ENCODE assay signal across 13 cellular contexts in genomic region chr2:203330434-203330833, GRCh38. TPM values are rescaled to one million over a fixed set of nuclear protein-coding genes. Genes with fewer than 3 reads are reported as not detected.
A peak's percentile ranks its signal among the peaks of the same experiment; 100 is the strongest.
DNase-seq lines count a peak whose midpoint lies in the region; ATAC-seq and TF ChIP-seq lines count a peak whose summit lies in the region.
"Had no signal": no experiment of that assay in that cellular context is flagged by ENCODE, and none has a peak within 500 bp of the region (broad histone marks: within the 10 kb centered on the region; RNA-seq: fewer than 3 reads in every experiment).

No MANE protein-coding gene starts in this region.

- DNase-seq in activated CD4-positive, alpha-beta memory T cell treated with anti-CD3 and anti-CD28 coated beads for 36 hours, result no peak
- DNase-seq in activated CD4-positive, alpha-beta memory T cell treated with anti-CD3 and anti-CD28 coated beads, Interleukin-2, amount 10 ng/mL, durations not matched to agents 7 days and 5 days, result no peak
- peak; percentile 12 for DNase-seq in NCI-H226
- DNase-seq in progenitor cell of endocrine pancreas (ENCODE audit: low spot score, unreplicated experiment), result no peak
- DNase-seq in GDM1 (lab: John Stamatoyannopoulos, UW), result no peak
- DNase-seq: COR-L47, hypothalamus, RPMI8226, testis had no signal

- no peak overlapping the region for H3K27ac ChIP-seq in ectodermal cell (ENCODE audit: insufficient read depth, low read depth, low read length, poor library complexity, severe bottlenecking)
- H3K27ac ChIP-seq: testis had no signal

- intact Hi-C loops in activated CD4-positive, alpha-beta memory T cell treated with anti-CD3 and anti-CD28 coated beads for 36 hours (cut with micrococcal nuclease), result no loop called here

- H3K36me3 ChIP-seq in ectodermal cell (ENCODE audit: control insufficient read depth, insufficient read depth, low read length), result no peaks in the 10 kb centered on the region

- H3K4me3 ChIP-seq in ectodermal cell (ENCODE audit: insufficient read depth, low read depth, low read length), result peak overlapping the region; percentile 84

- no peaks in the 10 kb centered on the region for H3K9me3 ChIP-seq in ectodermal cell (ENCODE audit: control insufficient read depth, low read length)
- H3K9me3 ChIP-seq: testis had no signal

- peaks cover 8% of the 10 kb centered on the region for H3K36me3 Mint-ChIP-seq in activated CD4-positive, alpha-beta memory T cell treated with anti-CD3 and anti-CD28 coated beads for 36 hours
- H3K36me3 Mint-ChIP-seq in activated CD4-positive, alpha-beta memory T cell treated with anti-CD3 and anti-CD28 coated beads, Interleukin-2, amount 10 ng/mL, durations not matched to agents 7 days and 5 days (ENCODE audit: low read depth), result peaks cover 7% of the 10 kb centered on the region
- H3K36me3 Mint-ChIP-seq in progenitor cell of endocrine pancreas (ENCODE audit: insufficient read depth), result peaks cover 6% of the 10 kb centered on the region

- ATAC-seq in GM21447 (IDR thresholded peaks at IDR 0.05; ENCODE audit: unreplicated experiment) (no peak), HG03439 (IDR thresholded peaks at IDR 0.05; ENCODE audit: unreplicated experiment) (no peak)
- ATAC-seq: sciatic nerve had no signal

- CTCF ChIA-PET in activated CD4-positive, alpha-beta memory T cell treated with anti-CD3 and anti-CD28 coated beads for 36 hours (lab: Charles Lee), result no interaction called here
- CTCF ChIA-PET in activated CD4-positive, alpha-beta memory T cell treated with anti-CD3 and anti-CD28 coated beads, Interleukin-2, amount 10 ng/mL, durations not matched to agents 7 days and 5 days (lab: Charles Lee), result no interaction called here

- peaks cover 3% of the 10 kb centered on the region for H3K4me1 ChIP-seq in ectodermal cell (ENCODE audit: control insufficient read depth, insufficient read depth, low read length)

- no peak for TF ChIP-seq CTCF in progenitor cell of endocrine pancreas (IDR thresholded peaks at IDR 0.05; ENCODE audit: unreplicated experiment)

- no peaks in the 10 kb centered on the region for H3K27me3 Mint-ChIP-seq in activated CD4-positive, alpha-beta memory T cell treated with anti-CD3 and anti-CD28 coated beads for 36 hours
- no peaks in the 10 kb centered on the region for H3K27me3 Mint-ChIP-seq in activated CD4-positive, alpha-beta memory T cell treated with anti-CD3 and anti-CD28 coated beads, Interleukin-2, amount 10 ng/mL, durations not matched to agents 7 days and 5 days
- no peaks in the 10 kb centered on the region for H3K27me3 Mint-ChIP-seq in progenitor cell of endocrine pancreas

- no peaks in the 10 kb centered on the region for H3K27me3 ChIP-seq in ectodermal cell (ENCODE audit: control insufficient read depth, insufficient read depth, low read length, poor library complexity, severe bottlenecking)
- H3K27me3 ChIP-seq: testis had no signal

- H3K9me3 Mint-ChIP-seq in activated CD4-positive, alpha-beta memory T cell treated with anti-CD3 and anti-CD28 coated beads for 36 hours, result no peaks in the 10 kb centered on the region
- H3K9me3 Mint-ChIP-seq in activated CD4-positive, alpha-beta memory T cell treated with anti-CD3 and anti-CD28 coated beads, Interleukin-2, amount 10 ng/mL, durations not matched to agents 7 days and 5 days, result no peaks in the 10 kb centered on the region
- H3K9me3 Mint-ChIP-seq in progenitor cell of endocrine pancreas (ENCODE audit: low read depth), result no peaks in the 10 kb centered on the region

- POLR2A ChIA-PET in activated CD4-positive, alpha-beta memory T cell treated with anti-CD3 and anti-CD28 coated beads for 36 hours (lab: Charles Lee), result no interaction called here
- POLR2A ChIA-PET in activated CD4-positive, alpha-beta memory T cell treated with anti-CD3 and anti-CD28 coated beads, Interleukin-2, amount 10 ng/mL, durations not matched to agents 7 days and 5 days (lab: Charles Lee), result interaction anchor here (4.6 kb wide), 1 partner anchor 91 kb away, joined by 22 read pairs; the partner anchor contains the start of gene CYP20A1

- peak overlapping the region; percentile 86 for H3K4me3 Mint-ChIP-seq in activated CD4-positive, alpha-beta memory T cell treated with anti-CD3 and anti-CD28 coated beads for 36 hours
- H3K4me3 Mint-ChIP-seq in activated CD4-positive, alpha-beta memory T cell treated with anti-CD3 and anti-CD28 coated beads, Interleukin-2, amount 10 ng/mL, durations not matched to agents 7 days and 5 days, result no peak overlapping the region
- peak overlapping the region; percentile 94 for H3K4me3 Mint-ChIP-seq in progenitor cell of endocrine pancreas (ENCODE audit: low read depth)

- H3K27ac Mint-ChIP-seq in activated CD4-positive, alpha-beta memory T cell treated with anti-CD3 and anti-CD28 coated beads for 36 hours, result no peak overlapping the region
- no peak overlapping the region for H3K27ac Mint-ChIP-seq in activated CD4-positive, alpha-beta memory T cell treated with anti-CD3 and anti-CD28 coated beads, Interleukin-2, amount 10 ng/mL, durations not matched to agents 7 days and 5 days
- no peak overlapping the region for H3K27ac Mint-ChIP-seq in progenitor cell of endocrine pancreas

- H3K4me1 Mint-ChIP-seq in activated CD4-positive, alpha-beta memory T cell treated with anti-CD3 and anti-CD28 coated beads for 36 hours (ENCODE audit: low read depth), result peaks cover 37% of the 10 kb centered on the region
- H3K4me1 Mint-ChIP-seq in activated CD4-positive, alpha-beta memory T cell treated with anti-CD3 and anti-CD28 coated beads, Interleukin-2, amount 10 ng/mL, durations not matched to agents 7 days and 5 days, result peaks cover 30% of the 10 kb centered on the region
- H3K4me1 Mint-ChIP-seq in progenitor cell of endocrine pancreas (ENCODE audit: low read depth), result peaks cover 24% of the 10 kb centered on the region

RNA-seq across cellular contexts. Expression of gene ABI2, which starts 2.2 kb away (rescaled TPM):
- 10 to 100 TPM; 43.7 to 51.2 TPM for total RNA-seq in activated CD4-positive, alpha-beta memory T cell treated with anti-CD3 and anti-CD28 coated beads for 36 hours
- total RNA-seq in activated CD4-positive, alpha-beta memory T cell treated with anti-CD3 and anti-CD28 coated beads, Interleukin-2, amount 10 ng/mL, durations not matched to agents 7 days and 5 days, result 10 to 100 TPM; 30.6 to 32.3 TPM
- 188 TPM for polyA plus RNA-seq in ectodermal cell (2013, experiment 1 of 4)
- polyA plus RNA-seq in ectodermal cell (2013, experiment 2 of 4), result 163 TPM
- 140 TPM for polyA plus RNA-seq in ectodermal cell (2013, experiment 3 of 4)
- 165 TPM for polyA plus RNA-seq in ectodermal cell (2013, experiment 4 of 4)
- 102 and 111 TPM in 2 replicates for total RNA-seq in progenitor cell of endocrine pancreas
